17 cellular contexts compared by ENCODE assay signal in the genomic region with DNA sequence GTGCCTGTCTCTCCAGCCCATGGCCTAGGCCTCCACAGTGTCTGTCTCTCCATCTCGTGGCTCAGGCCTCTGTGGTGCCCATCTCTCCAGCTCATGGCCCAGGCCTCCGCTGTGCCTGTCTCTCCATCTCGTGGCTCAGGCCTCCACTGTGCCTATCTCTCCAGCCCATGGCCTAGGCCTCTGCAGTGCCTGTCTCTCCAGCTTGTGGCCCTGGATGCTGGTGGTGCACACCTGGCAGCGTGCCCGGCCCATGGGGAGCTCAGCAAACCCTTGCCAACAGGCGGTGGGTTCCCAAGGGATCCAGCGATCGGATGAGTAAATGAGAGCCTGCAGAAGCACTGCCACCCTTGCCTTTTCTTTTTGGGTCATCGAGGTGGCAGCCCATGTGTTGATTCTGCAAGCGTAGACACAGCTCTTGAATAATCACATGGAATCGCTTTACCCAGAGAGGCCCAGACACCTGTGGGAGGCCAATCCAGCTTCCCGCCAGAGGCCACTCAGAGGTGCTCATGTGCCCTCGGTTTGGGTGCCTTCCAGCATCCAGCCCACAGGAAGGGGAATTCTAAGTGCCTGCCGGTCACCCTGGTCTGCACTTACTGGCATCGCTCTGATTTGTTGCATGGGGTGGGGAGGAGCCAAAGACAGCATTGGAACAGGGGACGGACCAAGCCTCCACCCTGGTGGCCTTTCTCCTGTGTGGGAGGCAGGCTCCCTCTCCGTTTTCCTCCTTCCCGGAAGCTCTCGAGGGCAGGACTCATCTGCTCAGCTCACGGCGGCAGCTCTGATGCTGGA.
DNase-seq lines count a peak whose midpoint lies in the region; ATAC-seq lines count a peak whose summit lies in the region.
"Had no signal": no experiment of that assay in that cellular context is flagged by ENCODE, and none has a peak within 500 bp of the region (broad histone marks: within the 10 kb centered on the region; RNA-seq: fewer than 3 reads in every experiment).

No MANE protein-coding gene starts in this region.

- no peaks in the 10 kb centered on the region for H3K9me3 ChIP-seq in mesenchymal stem cell (ENCODE audit: control insufficient read depth, low read length)
- H3K9me3 ChIP-seq: MG63, prostate gland had no signal

- no peak overlapping the region for H2AK5ac ChIP-seq in mesenchymal stem cell (ENCODE audit: low read length, severe bottlenecking)

- no peak overlapping the region for H4K8ac ChIP-seq in mesenchymal stem cell (ENCODE audit: low read length)

- no peak overlapping the region for H2BK5ac ChIP-seq in mesenchymal stem cell (ENCODE audit: low read depth, low read length, poor library complexity, severe bottlenecking)

- no peak overlapping the region for H3K23ac ChIP-seq in mesenchymal stem cell (ENCODE audit: low read length in 2 of 2)

- H4K91ac ChIP-seq in mesenchymal stem cell (ENCODE audit: low read length): peak overlapping the region; percentile 1

- no peak overlapping the region for H3K18ac ChIP-seq in mesenchymal stem cell (ENCODE audit: low read depth in 1 of 2, low read length in 2 of 2)

- H3K36me3 ChIP-seq in mesenchymal stem cell (ENCODE audit: control insufficient read depth in 1 of 2, insufficient read depth in 2 of 2, low read depth in 1 of 2, low read length in 2 of 2): no peaks in the 10 kb centered on the region
- H3K36me3 ChIP-seq: MG63, prostate gland had no signal

- intact Hi-C loops in sciatic nerve (cut with DNase I): no loop called here

- no peak overlapping the region for H2BK120ac ChIP-seq in mesenchymal stem cell (ENCODE audit: low read depth, low read length)

- no peak overlapping the region for H2BK12ac ChIP-seq in mesenchymal stem cell (ENCODE audit: low read length in 2 of 2)

- no peaks in the 10 kb centered on the region for H3K4me1 ChIP-seq in mesenchymal stem cell (ENCODE audit: control insufficient read depth, insufficient read depth, low read depth, low read length)
- H3K4me1 ChIP-seq: prostate gland had no signal

- no peak overlapping the region for H3K9ac ChIP-seq in mesenchymal stem cell (ENCODE audit: low read length)

- ATAC-seq in HG02840 (IDR thresholded peaks at IDR 0.05; ENCODE audit: low FRiP score, unreplicated experiment): no peak
- ATAC-seq in sciatic nerve: no peak
- ATAC-seq: GM23338 had no signal

- H2BK15ac ChIP-seq in mesenchymal stem cell (ENCODE audit: low read depth, poor library complexity, severe bottlenecking): no peak overlapping the region

- no peak overlapping the region for H3K14ac ChIP-seq in mesenchymal stem cell (ENCODE audit: low read length in 2 of 2)

- WGBS in mesenchymal stem cell: 66% methylated on average over 18 of the region's 21 CpGs

- no peak overlapping the region for H3K4ac ChIP-seq in mesenchymal stem cell (ENCODE audit: low read depth in 1 of 2, low read length in 2 of 2)

- peak; percentile 93 for DNase-seq in DMS153 (lab: John Stamatoyannopoulos, UW)
- peak; percentile 88 for DNase-seq in NCI-H1092 treated with DMSO at 0.1 percent for 48 hours (lab: John Stamatoyannopoulos, UW)
- peak; percentile 89 for DNase-seq in NCI-H69 (lab: John Stamatoyannopoulos, UW)
- DNase-seq in mesenchymal stem cell: no peak
- DNase-seq in sciatic nerve (ENCODE audit: low spot score): no peak
- no peak for DNase-seq in NCI-H524 treated with DMSO at 0.1 percent for 48 hours (lab: John Stamatoyannopoulos, UW)
- DNase-seq: activated CD4-positive, alpha-beta T cell treated with anti-CD3 and anti-CD28 coated beads, Interleukin-2, amount 50 U/mL, for 4 hours; activated naive CD4-positive, alpha-beta T cell treated with anti-CD3 and anti-CD28 coated beads, Interleukin-2, amount 10 ng/mL, durations not matched to agents 7 days and 5 days; MG63; NCI-H446; small intestine; stimulated activated CD8-positive, alpha-beta memory T cell treated with anti-CD3 and anti-CD28 coated beads, Interleukin-4, amount 100 ng/mL, for 48 hours had no signal

- H3K4me2 ChIP-seq in mesenchymal stem cell (ENCODE audit: low read length, poor library complexity, severe bottlenecking): no peak overlapping the region
- H3K4me2 ChIP-seq: GM23338 had no signal

- H3K4me3 ChIP-seq in mesenchymal stem cell (ENCODE audit: insufficient read depth in 1 of 2, low read depth in 1 of 2, low read length in 2 of 2): no peak overlapping the region
- H3K4me3 ChIP-seq: coronary artery, GM23338, MG63, prostate gland had no signal

- no peak overlapping the region for H2AFZ ChIP-seq in mesenchymal stem cell (ENCODE audit: low read depth, low read length)
- H2AFZ ChIP-seq: GM23338 had no signal

- no peak overlapping the region for H3K27ac ChIP-seq in mesenchymal stem cell (ENCODE audit: low read length, poor library complexity, severe bottlenecking)
- H3K27ac ChIP-seq: C4-2B, coronary artery, prostate gland had no signal

- no peaks in the 10 kb centered on the region for H3K79me1 ChIP-seq in mesenchymal stem cell (replicated peaks; ENCODE audit: low read length, poor library complexity, severe bottlenecking)

- H3K27me3 ChIP-seq in mesenchymal stem cell (ENCODE audit: control insufficient read depth in 1 of 2, insufficient read depth in 1 of 2, low read length in 2 of 2): peaks cover 0 to 50% of the 10 kb centered on the region in 2 experiments
- H3K27me3 ChIP-seq: MG63 had no signal

Comparison
In these comparisons a context has a peak if more than half of its experiments do, and no peak if none do; other contexts are left out.
1. DNase-seq: peak in DMS153 (single experiment), NCI-H1092 treated with DMSO at 0.1 percent for 48 hours (single experiment) and NCI-H69 (single experiment); none in mesenchymal stem cell (single experiment), sciatic nerve (single experiment) and NCI-H524 treated with DMSO at 0.1 percent for 48 hours (single experiment).